Comparison of ENCODE assay signal across 16 cellular contexts in genomic region chr2:235610696-235611257, GRCh38.
DNase-seq lines count a peak whose midpoint lies in the region; ATAC-seq and TF ChIP-seq lines count a peak whose summit lies in the region.
"Had no signal": no experiment of that assay in that cellular context is flagged by ENCODE, and none has a peak within 500 bp of the region (broad histone marks: within the 10 kb centered on the region; RNA-seq: fewer than 3 reads in every experiment).

No MANE protein-coding gene starts in this region.

- 69 to 80% (median 76%) methylated on average over 12 of the region's 12 CpGs for WGBS in heart left ventricle, 4 donors
- 52% methylated on average over 6 of the region's 12 CpGs for WGBS in right lobe of liver (ENCODE audit: insufficient coverage, low coverage, low lambda C conversion rate, missing lambda C conversion rate)

- H3K36me3 Mint-ChIP-seq in CD14-positive monocyte: no peaks in the 10 kb centered on the region
- H3K36me3 Mint-ChIP-seq: CD8-positive, alpha-beta memory T cell had no signal

- no peaks in the 10 kb centered on the region for H3K27me3 ChIP-seq in heart left ventricle
- H3K27me3 ChIP-seq in right lobe of liver: no peaks in the 10 kb centered on the region

- H3K9me3 ChIP-seq in heart left ventricle (no peaks in the 10 kb centered on the region), right lobe of liver (no peaks in the 10 kb centered on the region)

- H3K4me3 Mint-ChIP-seq in CD14-positive monocyte: no peak overlapping the region
- H3K4me3 Mint-ChIP-seq: B cell; CD8-positive, alpha-beta memory T cell had no signal

- TF ChIP-seq CTCF in heart left ventricle (IDR thresholded peaks at IDR 0.05) (no peak), right lobe of liver (IDR thresholded peaks at IDR 0.05) (no peak), CD14-positive monocyte (IDR thresholded peaks at IDR 0.05) (no peak)

- peak; percentile 12 for ATAC-seq in Right ventricle myocardium superior (ENCODE audit: poor library complexity)
- ATAC-seq in heart left ventricle: no peak
- ATAC-seq in right lobe of liver: peak; percentile 50 to 74 (median 64)
- ATAC-seq: SK-N-SH treated with all-trans-retinoic acid at 6 μM for 48 hours had no signal

- intact Hi-C loops in Right ventricle myocardium superior (cut with DNase I) (no loop called here), heart left ventricle (cut with DNase I) (no loop called here), right lobe of liver (cut with DNase I) (no loop called here), CD14-positive monocyte (cut with micrococcal nuclease) (no loop called here)

- no peak for TF ChIP-seq POLR2A in heart left ventricle (IDR thresholded peaks at IDR 0.05)
- TF ChIP-seq POLR2A in right lobe of liver (IDR thresholded peaks at IDR 0.05): no peak

- peaks cover 0 to 10% (median 9%) of the 10 kb centered on the region in 3 donors for H3K27me3 Mint-ChIP-seq in CD14-positive monocyte (ENCODE audit: low read depth in 3 of 3)

- no peaks in the 10 kb centered on the region for H3K36me3 ChIP-seq in heart left ventricle
- no peaks in the 10 kb centered on the region for H3K36me3 ChIP-seq in right lobe of liver

- no peak overlapping the region for H3K27ac Mint-ChIP-seq in CD14-positive monocyte
- H3K27ac Mint-ChIP-seq: B cell; CD8-positive, alpha-beta memory T cell had no signal

- H3K4me1 ChIP-seq in heart left ventricle (peaks cover 0 to 46% (median 27%) of the 10 kb centered on the region in 12 donors), right lobe of liver (peaks cover 0 to 11% (median 0%) of the 10 kb centered on the region in 4 donors)

- H3K4me1 Mint-ChIP-seq in CD14-positive monocyte: peaks cover 15% of the 10 kb centered on the region

- H3K9me3 Mint-ChIP-seq in CD14-positive monocyte: peaks cover 0 to 2% (median 0%) of the 10 kb centered on the region in 7 donors
- H3K9me3 Mint-ChIP-seq: CD8-positive, alpha-beta memory T cell had no signal

- DNase-seq in Right ventricle myocardium superior (no peak), heart left ventricle (no peak), RPMI8226 (peak; percentile 92), right lobe of liver (peak in 1 of 3 donors; percentile 49), NCI-H146 (lab: John Stamatoyannopoulos, UW) (no peak), middle frontal gyrus (ENCODE audit: extremely low spot score, low spot score) (no peak), CD14-positive monocyte (ENCODE audit: low spot score) (no peak)
- DNase-seq: CD8-positive, alpha-beta memory T cell; DND-41; Kasumi-1; NCI-H1092 treated with DMSO at 0.1 percent for 48 hours; NCI-H2107; NCI-H774; SIG-M5 had no signal

- H3K4me3 ChIP-seq in heart left ventricle (no peak overlapping the region), right lobe of liver (no peak overlapping the region)

- no peak overlapping the region for H3K27ac ChIP-seq in heart left ventricle
- no peak overlapping the region for H3K27ac ChIP-seq in right lobe of liver

Comparison
In these comparisons a context has a peak if more than half of its experiments do, and no peak if none do; other contexts are left out.
1. ATAC-seq: peak in Right ventricle myocardium superior (single experiment) and right lobe of liver (4 of 4); none in heart left ventricle (0 of 4).